Comparison of ENCODE assay signal across 19 cellular contexts in genomic region chr16:12485425-12485824, GRCh38.
DNase-seq lines count a peak whose midpoint lies in the region; ATAC-seq and TF ChIP-seq lines count a peak whose summit lies in the region.
"Had no signal": no experiment of that assay in that cellular context is flagged by ENCODE, and none has a peak within 500 bp of the region (broad histone marks: within the 10 kb centered on the region; RNA-seq: fewer than 3 reads in every experiment).

No MANE protein-coding gene starts in this region.

- H3K27ac ChIP-seq in RWPE2 (ENCODE audit: poor library complexity, severe bottlenecking) (no peak overlapping the region), MM.1S (ENCODE audit: low read length) (no peak overlapping the region)
- H3K27ac ChIP-seq: A549 had no signal

- DNase-seq in RWPE2 (ENCODE audit: low spot score): peak; percentile 28
- DNase-seq in chondrocyte (ENCODE audit: low spot score): peak; percentile 59
- peak; percentile 55 for DNase-seq in mesenteric fat pad (ENCODE audit: low spot score)
- no peak for DNase-seq in type B pancreatic cell (ENCODE audit: extremely low spot score, unreplicated experiment)
- DNase-seq in MM.1S: no peak
- DNase-seq in activated CD4-positive, alpha-beta memory T cell treated with anti-CD3 and anti-CD28 coated beads for 36 hours: no peak
- no peak for DNase-seq in NCI-H510A (lab: John Stamatoyannopoulos, UW)
- DNase-seq: 8988T; ACHN; C1 segment of cervical spinal cord; Calu3; CD4-positive, alpha-beta memory T cell; COR-L47; DMS53; GF-D8; H9 had no signal

- H3K4me1 Mint-ChIP-seq in chondrocyte (ENCODE audit: low read depth): no peaks in the 10 kb centered on the region
- no peaks in the 10 kb centered on the region for H3K4me1 Mint-ChIP-seq in type B pancreatic cell (ENCODE audit: unreplicated experiment)
- H3K4me1 Mint-ChIP-seq in activated CD4-positive, alpha-beta memory T cell treated with anti-CD3 and anti-CD28 coated beads for 36 hours (ENCODE audit: low read depth): no peaks in the 10 kb centered on the region
- H3K4me1 Mint-ChIP-seq: GM23338 had no signal

- TF ChIP-seq CTCF in RWPE2 (IDR thresholded peaks at IDR 0.05; ENCODE audit: poor library complexity, severe bottlenecking) (no peak), chondrocyte (IDR thresholded peaks at IDR 0.05) (no peak), type B pancreatic cell (conservative IDR thresholded peaks at IDR 0.05) (no peak), MM.1S (IDR thresholded peaks at IDR 0.05; ENCODE audit: low read length) (no peak)

- H3K9ac ChIP-seq in MM.1S (ENCODE audit: low read length): no peak overlapping the region

- H3K4me3 Mint-ChIP-seq in chondrocyte (ENCODE audit: unreplicated experiment) (no peak overlapping the region), type B pancreatic cell (no peak overlapping the region)
- H3K4me3 Mint-ChIP-seq in activated CD4-positive, alpha-beta memory T cell treated with anti-CD3 and anti-CD28 coated beads for 36 hours: no peak overlapping the region
- H3K4me3 Mint-ChIP-seq: CD4-positive, alpha-beta memory T cell; GM23338; H9 had no signal

- intact Hi-C loops in activated CD4-positive, alpha-beta memory T cell treated with anti-CD3 and anti-CD28 coated beads for 36 hours (cut with micrococcal nuclease): no loop called here

- H3K79me2 ChIP-seq in MM.1S (ENCODE audit: low read length): no peaks in the 10 kb centered on the region; the same call in 1 of the 2 replicates

- peaks cover 1% of the 10 kb centered on the region for H3K36me3 Mint-ChIP-seq in chondrocyte (ENCODE audit: low read depth)
- no peaks in the 10 kb centered on the region for H3K36me3 Mint-ChIP-seq in type B pancreatic cell
- H3K36me3 Mint-ChIP-seq in activated CD4-positive, alpha-beta memory T cell treated with anti-CD3 and anti-CD28 coated beads for 36 hours: no peaks in the 10 kb centered on the region

- no peak for ATAC-seq in RWPE2 (ENCODE audit: low read depth)
- ATAC-seq: A549, GM23338, HCT116 had no signal

- H2AFZ ChIP-seq in MM.1S (ENCODE audit: low read length): no peak overlapping the region
- H2AFZ ChIP-seq: GM23338 had no signal

- H4K20me1 ChIP-seq in MM.1S (ENCODE audit: insufficient read depth, low read length): no peaks in the 10 kb centered on the region

- no peaks in the 10 kb centered on the region for H3K9me3 ChIP-seq in RWPE2 (ENCODE audit: severe bottlenecking)
- H3K9me3 ChIP-seq in MM.1S (replicated peaks; ENCODE audit: insufficient read depth, low read length): no peaks in the 10 kb centered on the region
- H3K9me3 ChIP-seq: A549 had no signal

- H3K4me1 ChIP-seq in RWPE2 (ENCODE audit: insufficient read depth, poor library complexity, severe bottlenecking) (no peaks in the 10 kb centered on the region), MM.1S (ENCODE audit: low read length) (no peaks in the 10 kb centered on the region)
- H3K4me1 ChIP-seq: A549 had no signal

- H3K36me3 ChIP-seq in RWPE2 (ENCODE audit: low read depth) (no peaks in the 10 kb centered on the region), MM.1S (replicated peaks; ENCODE audit: insufficient read depth, low read length) (no peaks in the 10 kb centered on the region)

- no peak overlapping the region for H3K27ac Mint-ChIP-seq in chondrocyte (ENCODE audit: unreplicated experiment)
- peak overlapping the region; percentile 34 for H3K27ac Mint-ChIP-seq in type B pancreatic cell
- no peak overlapping the region for H3K27ac Mint-ChIP-seq in activated CD4-positive, alpha-beta memory T cell treated with anti-CD3 and anti-CD28 coated beads for 36 hours
- H3K27ac Mint-ChIP-seq: CD4-positive, alpha-beta memory T cell; GM23338 had no signal

- no peak overlapping the region for H3K4me2 ChIP-seq in MM.1S (ENCODE audit: low read depth, low read length)
- H3K4me2 ChIP-seq: A549, GM23338 had no signal

- H3K9me2 ChIP-seq in MM.1S (replicated peaks; ENCODE audit: insufficient read depth, low read length): no peaks in the 10 kb centered on the region

- H3K9me3 Mint-ChIP-seq in chondrocyte (ENCODE audit: low read depth) (no peaks in the 10 kb centered on the region), type B pancreatic cell (no peaks in the 10 kb centered on the region)
- H3K9me3 Mint-ChIP-seq in activated CD4-positive, alpha-beta memory T cell treated with anti-CD3 and anti-CD28 coated beads for 36 hours: no peaks in the 10 kb centered on the region
- H3K9me3 Mint-ChIP-seq: CD4-positive, alpha-beta memory T cell; GM23338 had no signal

- H3K27me3 Mint-ChIP-seq in chondrocyte (ENCODE audit: low read depth) (no peaks in the 10 kb centered on the region), type B pancreatic cell (no peaks in the 10 kb centered on the region)
- no peaks in the 10 kb centered on the region for H3K27me3 Mint-ChIP-seq in activated CD4-positive, alpha-beta memory T cell treated with anti-CD3 and anti-CD28 coated beads for 36 hours
- H3K27me3 Mint-ChIP-seq: CD4-positive, alpha-beta memory T cell had no signal

- CTCF ChIA-PET in activated CD4-positive, alpha-beta memory T cell treated with anti-CD3 and anti-CD28 coated beads for 36 hours (lab: Charles Lee): no interaction called here

- H3K4me3 ChIP-seq in RWPE2 (ENCODE audit: severe bottlenecking) (no peak overlapping the region), MM.1S (ENCODE audit: low read length) (no peak overlapping the region)
- H3K4me3 ChIP-seq: A549, GM23338 had no signal

- POLR2A ChIA-PET in activated CD4-positive, alpha-beta memory T cell treated with anti-CD3 and anti-CD28 coated beads for 36 hours (lab: Charles Lee): no interaction called here

- H3K27me3 ChIP-seq in RWPE2 (ENCODE audit: insufficient read depth, poor library complexity, severe bottlenecking): no peaks in the 10 kb centered on the region
- no peaks in the 10 kb centered on the region for H3K27me3 ChIP-seq in MM.1S (replicated peaks; ENCODE audit: insufficient read depth, low read length)

- no peaks in the 10 kb centered on the region for H3F3A ChIP-seq in MM.1S (ENCODE audit: insufficient read depth, low read length)

Comparison
In these comparisons a context has a peak if more than half of its experiments do, and no peak if none do; other contexts are left out.
1. DNase-seq: peak in RWPE2 (single experiment), chondrocyte (single experiment) and mesenteric fat pad (single experiment); none in type B pancreatic cell (single experiment), MM.1S (single experiment), activated CD4-positive, alpha-beta memory T cell treated with anti-CD3 and anti-CD28 coated beads for 36 hours (single experiment) and NCI-H510A (single experiment).